Comparison of ENCODE assay signal across 8 cellular contexts in the genomic region with DNA sequence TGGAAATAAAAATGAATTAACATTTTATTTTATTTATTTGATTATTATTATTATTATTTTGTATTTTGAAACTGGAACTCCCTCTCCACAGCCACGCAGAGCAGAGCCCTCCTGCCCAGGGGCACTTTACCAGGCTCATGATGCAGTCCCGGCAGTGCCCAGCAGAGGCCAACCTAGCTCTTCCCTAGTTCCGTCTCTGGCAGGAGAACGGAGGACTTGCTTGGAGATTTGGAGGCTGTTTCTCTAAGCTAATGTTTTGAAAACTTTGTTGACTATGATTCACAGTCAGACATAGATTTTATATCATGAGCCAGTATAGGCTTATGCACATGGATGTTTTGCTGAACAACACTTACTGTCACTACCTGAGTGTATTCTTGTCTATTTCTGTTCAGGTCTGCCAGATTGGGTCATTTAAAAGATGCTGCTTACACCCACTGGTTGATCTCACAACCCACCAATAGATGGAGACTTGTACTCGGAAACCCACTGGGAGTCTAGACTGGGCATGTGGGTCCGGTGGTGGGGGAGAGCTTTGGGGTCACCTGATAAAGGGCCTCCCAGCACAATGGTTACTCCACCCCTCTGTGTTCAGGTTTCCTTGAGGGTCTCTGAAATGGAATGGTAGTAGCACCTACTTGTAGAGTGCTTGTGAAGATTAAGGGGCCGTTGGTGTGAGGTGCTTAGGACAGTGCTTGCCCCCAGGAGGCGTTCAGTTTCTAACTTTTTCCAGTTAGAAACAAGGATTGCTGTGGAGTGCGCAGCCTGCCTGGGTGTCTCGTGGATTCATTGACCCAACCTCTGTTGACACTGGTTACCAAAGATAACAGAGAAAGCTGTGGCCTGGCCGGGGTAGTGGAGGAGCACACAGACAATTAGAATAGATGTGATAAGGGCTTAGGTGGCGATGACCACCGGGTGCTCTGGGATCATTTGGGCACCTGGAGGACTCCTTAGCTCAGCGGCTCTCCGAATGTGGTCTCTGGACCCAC.
DNase-seq lines count a peak whose midpoint lies in the region; ATAC-seq, FAIRE-seq and TF ChIP-seq lines count a peak whose summit lies in the region.

No MANE protein-coding gene starts in this region.

- H2AK5ac ChIP-seq in H1 (ENCODE audit: low read depth, low read length), result no peak overlapping the region

- POLR2A ChIA-PET in activated CD8-positive, alpha-beta T cell treated with anti-CD3 and anti-CD28 coated beads for 36 hours (lab: Charles Lee), result interaction anchor here (1.1 kb wide), 1 partner anchor 109 kb away, joined by 4 read pairs; no protein-coding TSS in a partner anchor
- POLR2A ChIA-PET in H1 (lab: Charles Lee; ENCODE audit: partially characterized antibody), result interaction anchor here (0.6 to 2.0 kb wide), 7 partner anchors 52 to 377 kb away, joined by 3 to 6 read pairs (median 3); a partner anchor contains a TSS

- H3K27ac ChIP-seq in C4-2B (no peak overlapping the region), H1 (ENCODE audit: low read depth, low read length) (no peak overlapping the region)

- no peak overlapping the region for H3K4ac ChIP-seq in H1 (replicated peaks; ENCODE audit: insufficient read length, low read depth, low read length)

- peaks cover 6 to 9% (median 7%) of the 10 kb centered on the region in 4 experiments; a peak in 6 of 7 replicates for H3K4me1 ChIP-seq in H1 (replicated peaks in 1 of 4; ENCODE audit: control insufficient read depth in 3 of 4, insufficient read depth in 4 of 4, low read length in 3 of 4)

- H3K4me3 Mint-ChIP-seq in activated CD8-positive, alpha-beta T cell treated with anti-CD3 and anti-CD28 coated beads for 36 hours, result no peak overlapping the region
- H3K4me3 Mint-ChIP-seq in mesothelial cell of epicardium, result no peak overlapping the region

- H4K8ac ChIP-seq in H1 (ENCODE audit: extremely low read depth, insufficient read depth, low read length), result no peak overlapping the region

- H3K79me1 ChIP-seq in H1 (ENCODE audit: low read depth, low read length), result no peaks in the 10 kb centered on the region; the same call in 1 of the 2 replicates

- no peak overlapping the region for H3K9ac ChIP-seq in H1 (replicated peaks in 1 of 4; ENCODE audit: extremely low read depth in 1 of 4, low read depth in 3 of 4, low read length in 3 of 4)

- H3K36me3 ChIP-seq in H1 (ENCODE audit: control insufficient read depth in 2 of 4, insufficient read depth in 4 of 4, low read length in 3 of 4), result no peaks in the 10 kb centered on the region

- FAIRE-seq in H1 (lab: Jason Lieb, UNC), result peak; percentile 96

- H3K9me3 ChIP-seq in H1 (ENCODE audit: insufficient read depth in 2 of 2, low read depth in 1 of 2, low read length in 1 of 2), result no peaks in the 10 kb centered on the region

- H2BK12ac ChIP-seq in H1 (ENCODE audit: low read depth, low read length), result no peak overlapping the region

- WGBS in H1 (ENCODE audit: extremely low coverage in 1 of 2, insufficient coverage in 1 of 2, insufficient read length in 1 of 2, insufficient replicate concordance in 2 of 2, low coverage in 1 of 2, low lambda C conversion rate in 2 of 2, missing lambda C conversion rate in 1 of 2), 2 experiments, result 64% methylated on average over 15 of the region's 15 CpGs; no CpG with 5 or more reads in 1 of the 2 experiments

- no peak overlapping the region for H3K56ac ChIP-seq in H1 (replicated peaks; ENCODE audit: insufficient read length, low read depth, low read length)

- H4K91ac ChIP-seq in H1 (replicated peaks; ENCODE audit: insufficient read length, low read length), result no peak overlapping the region

- no peak overlapping the region for H2AFZ ChIP-seq in H1 (ENCODE audit: low read length)

- H4K20me1 ChIP-seq in H1 (replicated peaks in 1 of 2; ENCODE audit: control insufficient read depth in 1 of 2, insufficient read depth in 2 of 2, low read length in 2 of 2), result no peaks in the 10 kb centered on the region

- CTCF ChIA-PET in activated CD8-positive, alpha-beta T cell treated with anti-CD3 and anti-CD28 coated beads for 36 hours (lab: Charles Lee), result interaction anchor here (0.6 to 6.3 kb wide), 39 partner anchors 9 to 403 kb away, joined by 3 to 56 read pairs (median 4); partner anchors contain the start of gene LOXHD1
- CTCF ChIA-PET in H1 (lab: Charles Lee; ENCODE audit: partially characterized antibody), result interaction anchor here (0.6 to 10.2 kb wide), 98 partner anchors 8 to 836 kb away, joined by 3 to 196 read pairs (median 8); partner anchors contain the start of genes ATP5F1A and LOXHD1

- H3K36me3 Mint-ChIP-seq in activated CD8-positive, alpha-beta T cell treated with anti-CD3 and anti-CD28 coated beads for 36 hours (ENCODE audit: low read depth), result no peaks in the 10 kb centered on the region
- H3K36me3 Mint-ChIP-seq in mesothelial cell of epicardium, result no peaks in the 10 kb centered on the region

- no peak overlapping the region for H3K18ac ChIP-seq in H1 (ENCODE audit: extremely low read depth, low read length)

- no peak overlapping the region for H2BK120ac ChIP-seq in H1 (replicated peaks; ENCODE audit: low read depth, low read length)

- peaks cover 4% of the 10 kb centered on the region for H3K4me1 Mint-ChIP-seq in activated CD8-positive, alpha-beta T cell treated with anti-CD3 and anti-CD28 coated beads for 36 hours (ENCODE audit: low read depth)
- peaks cover 8% of the 10 kb centered on the region for H3K4me1 Mint-ChIP-seq in mesothelial cell of epicardium

- H3K4me2 ChIP-seq in H1 (ENCODE audit: insufficient read depth in 1 of 2, low read depth in 2 of 2, low read length in 2 of 2), result no peak overlapping the region

- H3K27me3 Mint-ChIP-seq in activated CD8-positive, alpha-beta T cell treated with anti-CD3 and anti-CD28 coated beads for 36 hours, result no peaks in the 10 kb centered on the region
- peaks cover 3% of the 10 kb centered on the region for H3K27me3 Mint-ChIP-seq in mesothelial cell of epicardium (ENCODE audit: low read depth)

- peak; percentile 91 for TF ChIP-seq CTCF in C4-2B (conservative IDR thresholded peaks at IDR 0.05)
- TF ChIP-seq CTCF in activated CD8-positive, alpha-beta T cell treated with anti-CD3 and anti-CD28 coated beads for 36 hours (IDR thresholded peaks at IDR 0.05), result peak; percentile 96
- peak; percentile 76 to 95 (median 94) for TF ChIP-seq CTCF in H1 (IDR thresholded peaks at IDR 0.05; ENCODE audit: control extremely low read depth in 1 of 3, insufficient read depth in 1 of 3, low read depth in 1 of 3, low read length in 3 of 3)
- peak; percentile 92 for TF ChIP-seq CTCF in mesothelial cell of epicardium (IDR thresholded peaks at IDR 0.05; ENCODE audit: unreplicated experiment)

- H2BK20ac ChIP-seq in H1 (ENCODE audit: low read length), result no peak overlapping the region

- H3K79me2 ChIP-seq in H1 (ENCODE audit: control insufficient read depth in 1 of 2, insufficient read depth in 2 of 2, low read length in 2 of 2), result no peaks in the 10 kb centered on the region

- H3K23me2 ChIP-seq in H1 (ENCODE audit: low read depth, low read length), result no peaks in the 10 kb centered on the region

- no peak overlapping the region for H3K14ac ChIP-seq in H1 (ENCODE audit: insufficient read length)

- H3K27me3 ChIP-seq in H1 (replicated peaks in 1 of 4; ENCODE audit: control insufficient read depth in 3 of 4, extremely low read depth in 1 of 4, insufficient read depth in 3 of 4, low read length in 3 of 4), result no peaks in the 10 kb centered on the region

- no peak overlapping the region for H4K5ac ChIP-seq in H1 (ENCODE audit: insufficient read length, low read depth, low read length)

- ATAC-seq in GM19043 (IDR thresholded peaks at IDR 0.05; ENCODE audit: low read depth, unreplicated experiment) (peak; percentile 70), HG03442 (IDR thresholded peaks at IDR 0.05; ENCODE audit: unreplicated experiment) (peak; percentile 77)
- peak; percentile 96 for ATAC-seq in activated CD8-positive, alpha-beta T cell treated with anti-CD3 and anti-CD28 coated beads for 36 hours

- TF ChIP-seq EP300 in H1 (IDR thresholded peaks at IDR 0.05; ENCODE audit: borderline replicate concordance in 1 of 2, low read depth in 2 of 2, low read length in 2 of 2), result no peak

- H2BK15ac ChIP-seq in H1 (ENCODE audit: low read length), result no peak overlapping the region

- TF ChIP-seq RAD21 in H1 (IDR thresholded peaks at IDR 0.05 in 1 of 2, conservative IDR thresholded peaks at IDR 0.05 in 1 of 2; ENCODE audit: low read depth in 2 of 2, low read length in 2 of 2), result peak; percentile 92 to 93

- DNase-seq in NCI-H82 treated with DMSO at 0.1 percent for 48 hours (lab: John Stamatoyannopoulos, UW; ENCODE audit: unreplicated experiment) (peak; percentile 48), H1 (ENCODE audit: low read depth in 1 of 2, low spot score in 2 of 2) (peak; percentile 50 to 88), mesothelial cell of epicardium (ENCODE audit: low spot score in 2 of 2, unreplicated experiment in 2 of 2) (peak; percentile 40 to 82)
- DNase-seq in activated CD8-positive, alpha-beta T cell treated with anti-CD3 and anti-CD28 coated beads for 36 hours, result peak; percentile 79
- peak; percentile 76 for DNase-seq in stimulated activated CD8-positive, alpha-beta memory T cell treated with anti-CD3 and anti-CD28 coated beads, Interleukin-4, amount 100 ng/mL, for 48 hours

- intact Hi-C loops in activated CD8-positive, alpha-beta T cell treated with anti-CD3 and anti-CD28 coated beads for 36 hours (cut with micrococcal nuclease), result loop anchor here (5.0 kb wide), 2 partner anchors 201 to 376 kb away; partner anchors contain the start of gene LOXHD1

- H3K9me3 Mint-ChIP-seq in activated CD8-positive, alpha-beta T cell treated with anti-CD3 and anti-CD28 coated beads for 36 hours, result no peaks in the 10 kb centered on the region
- H3K9me3 Mint-ChIP-seq in mesothelial cell of epicardium, result no peaks in the 10 kb centered on the region

- no peak overlapping the region for H3K23ac ChIP-seq in H1 (ENCODE audit: insufficient read length)

- no peak overlapping the region for H3K27ac Mint-ChIP-seq in activated CD8-positive, alpha-beta T cell treated with anti-CD3 and anti-CD28 coated beads for 36 hours
- no peak overlapping the region for H3K27ac Mint-ChIP-seq in mesothelial cell of epicardium

- no peak overlapping the region for H3K4me3 ChIP-seq in H1 (ENCODE audit: extremely low read depth in 1 of 4, insufficient read depth in 2 of 4, low read depth in 3 of 4, low read length in 4 of 4)

- TF ChIP-seq POLR2A in H1 (IDR thresholded peaks at IDR 0.05; ENCODE audit: control extremely low read depth in 1 of 2, low read depth in 2 of 2, low read length in 2 of 2), result no peak

- no peak overlapping the region for H2BK5ac ChIP-seq in H1 (ENCODE audit: low read depth, low read length)

TF ChIP-seq in H1, 55 proteins besides CTCF, POLR2A, EP300 and RAD21 (continues in another document):
- no peak for TF ChIP-seq RXRA (IDR thresholded peaks at IDR 0.05; ENCODE audit: insufficient read depth, low read depth, low read length)
- TF ChIP-seq CEBPB (IDR thresholded peaks at IDR 0.05; ENCODE audit: low read depth, low read length), result no peak
- TF ChIP-seq CTBP2 (IDR thresholded peaks at IDR 0.05; ENCODE audit: borderline replicate concordance, insufficient read depth, insufficient read length, low read length), result no peak
- TF ChIP-seq SP2 (IDR thresholded peaks at IDR 0.05; ENCODE audit: low read length), result no peak
